In the genomic region with DNA sequence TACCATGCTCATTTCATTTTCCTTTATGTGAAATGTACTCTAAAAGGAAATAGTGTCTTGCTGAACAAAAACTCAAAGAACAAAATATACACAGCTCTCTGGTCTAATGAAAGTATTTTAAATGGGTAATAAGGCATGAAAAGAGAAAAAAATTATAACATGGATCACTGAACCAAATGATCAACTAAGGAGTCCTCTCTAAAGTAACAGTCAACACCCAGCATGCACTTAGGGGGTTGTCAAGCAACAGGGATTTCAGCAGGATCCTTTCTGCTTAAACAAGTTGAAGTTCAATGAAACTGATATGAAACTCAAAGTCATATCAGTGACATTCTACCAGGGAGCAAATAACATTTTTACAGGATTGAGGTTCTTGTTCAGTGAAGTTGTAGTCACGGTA, we compare ENCODE assay signal across 33 cellular contexts.
"Had no signal": no experiment of that assay in that cellular context is flagged by ENCODE, and none has a peak within 500 bp of the region (broad histone marks: within the 10 kb centered on the region; RNA-seq: fewer than 3 reads in every experiment).

No MANE protein-coding gene starts in this region.

- DNase-seq: activated CD4-positive, alpha-beta memory T cell treated with anti-CD3 and anti-CD28 coated beads, Interleukin-2, amount 10 ng/mL, durations not matched to agents 7 days and 5 days; activated CD4-positive, alpha-beta T cell treated with anti-CD3 and anti-CD28 coated beads for 1 hour; activated CD4-positive, alpha-beta T cell treated with anti-CD3 and anti-CD28 coated beads for 36 hours; activated CD4-positive, alpha-beta T cell treated with anti-CD3 and anti-CD28 coated beads for 48 hours; activated CD4-positive, alpha-beta T cell treated with anti-CD3 and anti-CD28 coated beads, Interleukin-2, amount 10 ng/mL, durations not matched to agents 7 days and 5 days; activated CD4-positive, alpha-beta T cell treated with anti-CD3 and anti-CD28 coated beads, Interleukin-2, amount 50 U/mL, for 48 hours; activated CD4-positive, CD25-positive, alpha-beta regulatory T cell; activated CD8-positive, alpha-beta memory T cell treated with anti-CD3 and anti-CD28 coated beads for 24 hours; activated CD8-positive, alpha-beta memory T cell treated with anti-CD3 and anti-CD28 coated beads, Interleukin-2, amount 10 ng/mL, durations not matched to agents 7 days and 5 days; activated CD8-positive, alpha-beta memory T cell treated with anti-CD3 and anti-CD28 coated beads, Interleukin-2, amount 50 U/mL, for 48 hours; activated CD8-positive, alpha-beta T cell treated with anti-CD3 and anti-CD28 coated beads, Interleukin-2, amount 10 ng/mL, durations not matched to agents 7 days and 5 days; activated effector memory CD4-positive, alpha-beta T cell treated with Interleukin-2 at 50 U/mL for 16 hours; activated gamma-delta T cell; activated naive CD4-positive, alpha-beta T cell treated with anti-CD3 and anti-CD28 coated beads, Interleukin-2, amount 10 ng/mL, durations not matched to agents 7 days and 5 days; activated naive CD4-positive, alpha-beta T cell treated with Interleukin-2 at 50 U/mL for 16 hours; activated naive CD8-positive, alpha-beta T cell treated with anti-CD3 and anti-CD28 coated beads, Interleukin-2, amount 10 ng/mL, durations not matched to agents 7 days and 5 days; activated naive CD8-positive, alpha-beta T cell treated with anti-CD3 and anti-CD28 coated beads, Interleukin-2, amount 50 U/mL, for 24 hours; activated T-cell treated with anti-CD3 and anti-CD28 coated beads, Interleukin-2, amount 50 U/mL, for 24 hours; activated T-cell treated with anti-CD3 and anti-CD28 coated beads, Interleukin-2, amount 50 U/mL, for 48 hours; amygdala; anterior cingulate cortex; caudate nucleus; cerebellar nuclear complex; T-helper 1 cell; T-helper 2 cell; T-helper 9 cell; WERI-Rb-1 had no signal

- H3K27me3 ChIP-seq: ascending aorta, cardiac muscle cell had no signal

- H3K9me3 ChIP-seq: ascending aorta had no signal

- ATAC-seq: activated CD4-positive, alpha-beta T cell treated with anti-CD3 and anti-CD28 coated beads for 36 hours; activated CD4-positive, CD25-positive, alpha-beta regulatory T cell treated with anti-CD3 and anti-CD28 coated beads, Interleukin-2, amount 50 U/mL, for 24 hours; activated CD8-positive, alpha-beta memory T cell treated with anti-CD3 and anti-CD28 coated beads, Interleukin-2, amount 10 ng/mL, durations not matched to agents 7 days and 5 days; activated CD8-positive, alpha-beta T cell treated with anti-CD3 and anti-CD28 coated beads, Interleukin-2, amount 10 ng/mL, durations not matched to agents 7 days and 5 days; activated naive CD8-positive, alpha-beta T cell treated with anti-CD3 and anti-CD28 coated beads, Interleukin-2, amount 50 U/mL, for 24 hours; WTC11 had no signal

- H3K27ac ChIP-seq: ascending aorta, cardiac muscle cell, WERI-Rb-1 had no signal

- H3K4me1 ChIP-seq: ascending aorta had no signal

- FAIRE-seq: bronchial epithelial cell, TTC549 had no signal

- H3K36me3 ChIP-seq: ascending aorta, cardiac muscle cell, WERI-Rb-1 had no signal

- H3K4me3 ChIP-seq: ascending aorta, cardiac muscle cell had no signal
